ENCODE assay signal across 23 cellular contexts in the genomic region with DNA sequence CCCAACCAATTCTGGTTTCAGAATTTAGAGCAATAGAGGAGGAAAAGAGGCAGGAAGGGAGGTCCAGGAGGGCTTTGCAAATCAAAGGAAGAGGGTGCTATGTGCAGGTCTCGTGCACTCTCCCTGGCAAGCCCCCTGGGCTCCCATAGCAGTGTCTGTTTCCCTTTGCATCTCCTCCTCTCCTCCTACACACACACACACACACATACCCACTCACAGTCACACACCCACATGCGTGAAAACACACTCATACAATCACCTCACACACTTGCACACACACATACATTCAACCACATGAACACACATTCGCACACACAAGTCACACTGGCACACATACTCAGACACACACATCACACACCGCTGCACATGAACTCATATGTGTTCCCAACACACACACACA.
"Had no signal": no experiment of that assay in that cellular context is flagged by ENCODE, and none has a peak within 500 bp of the region (broad histone marks: within the 10 kb centered on the region; RNA-seq: fewer than 3 reads in every experiment).

No MANE protein-coding gene starts in this region.

- H3K36me3 Mint-ChIP-seq: natural killer cell; stimulated activated effector memory CD8-positive, alpha-beta T cell treated with anti-CD3 and anti-CD28 coated beads, Interleukin-12 subunit alpha, Interleukin-12 subunit beta, amount 100 ng/mL, for 72 hours had no signal

- ATAC-seq: activated naive CD8-positive, alpha-beta T cell treated with anti-CD3 and anti-CD28 coated beads, Interleukin-2, amount 50 U/mL, for 24 hours; left ventricle myocardium superior; natural killer cell; right lobe of liver; stimulated activated effector memory CD8-positive, alpha-beta T cell treated with anti-CD3 and anti-CD28 coated beads, Interleukin-12 subunit alpha, Interleukin-12 subunit beta, amount 100 ng/mL, for 72 hours; upper lobe of right lung had no signal

- H3K4me1 Mint-ChIP-seq: activated naive CD8-positive, alpha-beta T cell treated with anti-CD3 and anti-CD28 coated beads, Interleukin-2, amount 50 U/mL, for 24 hours; natural killer cell had no signal

- H3K27ac Mint-ChIP-seq: activated naive CD8-positive, alpha-beta T cell treated with anti-CD3 and anti-CD28 coated beads, Interleukin-2, amount 50 U/mL, for 24 hours; activated T-cell treated with anti-CD3 and anti-CD28 coated beads, Interleukin-2, amount 50 U/mL, for 24 hours; dendritic cell treated with granulocyte-macrophage colony-stimulating factor and Interleukin-4, amounts not matched to agents 40 ng/mL and 50 ng/mL, for 4 days; natural killer cell; progenitor cell of endocrine pancreas; stimulated activated effector memory CD8-positive, alpha-beta T cell treated with anti-CD3 and anti-CD28 coated beads, Interleukin-12 subunit alpha, Interleukin-12 subunit beta, amount 100 ng/mL, for 72 hours; T-helper 1 cell treated with Interleukin-12 subunit alpha and Interleukin-12 subunit beta and Interleukin-4 antibody, amounts not matched to agents 30 μg/mL and 1 μg/mL, for 36 hours had no signal

- DNase-seq: activated CD4-positive, alpha-beta T cell treated with anti-CD3 and anti-CD28 coated beads for 4 hours; activated CD4-positive, alpha-beta T cell treated with anti-CD3 and anti-CD28 coated beads, Interleukin-2, amount 50 U/mL, for 4 hours; activated gamma-delta T cell; activated naive CD4-positive, alpha-beta T cell treated with anti-CD3 and anti-CD28 coated beads, Interleukin-2, amount 50 U/mL, for 16 hours; activated naive CD8-positive, alpha-beta T cell treated with anti-CD3 and anti-CD28 coated beads, Interleukin-2, amount 50 U/mL, for 24 hours; activated T-cell treated with anti-CD3 and anti-CD28 coated beads, Interleukin-2, amount 50 U/mL, for 24 hours; amygdala; central memory CD4-positive, alpha-beta T cell; effector CD4-positive, alpha-beta T cell; esophagus squamous epithelium; foreskin melanocyte; left ventricle myocardium superior; natural killer cell; stimulated activated CD4-positive, alpha-beta T cell treated with anti-CD3 and anti-CD28 coated beads, Interleukin-12 subunit alpha, Interleukin-12 subunit beta, amount 100 ng/mL, for 4 hours; stimulated activated CD4-positive, alpha-beta T cell treated with anti-CD3 and anti-CD28 coated beads, Interleukin-4, amount 100 ng/mL, for 24 hours; stomach; T-helper 9 cell; upper lobe of right lung had no signal

- H3K27me3 Mint-ChIP-seq: activated naive CD8-positive, alpha-beta T cell treated with anti-CD3 and anti-CD28 coated beads, Interleukin-2, amount 50 U/mL, for 24 hours; dendritic cell treated with granulocyte-macrophage colony-stimulating factor and Interleukin-4, amounts not matched to agents 40 ng/mL and 50 ng/mL, for 4 days had no signal

- H3K9me3 Mint-ChIP-seq: activated naive CD8-positive, alpha-beta T cell treated with anti-CD3 and anti-CD28 coated beads, Interleukin-2, amount 50 U/mL, for 24 hours; dendritic cell treated with granulocyte-macrophage colony-stimulating factor and Interleukin-4, amounts not matched to agents 40 ng/mL and 50 ng/mL, for 4 days; natural killer cell had no signal

- H3K4me3 Mint-ChIP-seq: activated naive CD8-positive, alpha-beta T cell treated with anti-CD3 and anti-CD28 coated beads, Interleukin-2, amount 50 U/mL, for 24 hours; activated T-cell treated with anti-CD3 and anti-CD28 coated beads, Interleukin-2, amount 50 U/mL, for 24 hours; dendritic cell treated with granulocyte-macrophage colony-stimulating factor and Interleukin-4, amounts not matched to agents 40 ng/mL and 50 ng/mL, for 4 days; natural killer cell; stimulated activated effector memory CD8-positive, alpha-beta T cell treated with anti-CD3 and anti-CD28 coated beads, Interleukin-12 subunit alpha, Interleukin-12 subunit beta, amount 100 ng/mL, for 72 hours; T-helper 1 cell treated with Interleukin-12 subunit alpha and Interleukin-12 subunit beta and Interleukin-4 antibody, amounts not matched to agents 30 μg/mL and 1 μg/mL, for 36 hours had no signal
